8 cellular contexts compared by ENCODE assay signal in the genomic region with DNA sequence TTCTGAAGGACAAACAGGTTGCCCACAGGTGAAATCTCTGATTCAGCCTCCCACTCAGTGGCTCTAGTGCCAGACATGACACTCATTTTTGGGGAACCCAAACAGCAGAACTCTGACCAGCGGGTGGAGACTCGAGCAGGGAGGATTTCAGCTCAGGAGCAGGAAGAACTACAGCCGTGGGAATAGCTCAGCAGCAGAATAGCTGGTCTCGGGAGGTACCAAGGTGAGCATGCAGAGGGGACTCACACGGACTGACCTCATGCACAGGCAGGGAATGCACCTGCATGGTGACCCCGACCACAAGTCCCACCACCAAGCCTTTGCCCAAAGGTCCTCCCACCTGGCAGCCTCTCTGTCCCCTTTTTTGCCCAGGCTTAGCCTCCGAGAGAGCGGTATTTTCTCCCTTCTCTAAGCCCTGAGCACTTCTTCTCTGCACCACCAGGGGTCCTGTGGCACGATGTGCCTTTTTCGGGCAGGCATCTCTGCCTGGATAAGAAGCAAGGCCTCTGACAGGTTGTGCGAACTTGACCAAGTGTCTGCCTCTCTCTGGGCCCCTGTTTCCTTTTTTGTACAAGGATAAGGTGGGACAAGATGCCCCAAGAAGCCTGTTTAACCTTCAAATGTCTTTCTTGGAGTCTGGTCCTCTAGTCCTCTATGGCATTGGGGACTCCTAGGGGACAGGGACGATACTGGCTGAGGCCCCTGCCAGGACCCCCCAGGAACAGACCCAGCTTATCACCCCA. TPM values are rescaled to one million over a fixed set of nuclear protein-coding genes. Genes with fewer than 3 reads are reported as not detected.
DNase-seq lines count a peak whose midpoint lies in the region; ATAC-seq, FAIRE-seq and TF ChIP-seq lines count a peak whose summit lies in the region.

No MANE protein-coding gene starts in this region.

- TF ChIP-seq CTCF in AG04450 (IDR thresholded peaks at IDR 0.05; ENCODE audit: low read depth, low read length) (peak; percentile 90), osteoblast (IDR thresholded peaks at IDR 0.05; ENCODE audit: extremely low read depth, low read depth, low read length) (peak; percentile 91)

- H3K9me3 ChIP-seq in AG04450 (ENCODE audit: control insufficient read depth, insufficient read depth, low read length) (no peaks in the 10 kb centered on the region), osteoblast (ENCODE audit: low read depth, low read length) (no peaks in the 10 kb centered on the region)

- no peaks in the 10 kb centered on the region for H3K36me3 ChIP-seq in osteoblast (ENCODE audit: insufficient read depth, low read length)

- DNase-seq in AG04450 (ENCODE audit: low read depth, low spot score) (no peak), GM19239 (ENCODE audit: insufficient read length, low spot score) (peak; percentile 69), NOMO-1 treated with DMSO at 0.1 percent for 48 hours (lab: John Stamatoyannopoulos, UW; ENCODE audit: unreplicated experiment) (peak; percentile 46), osteoblast (ENCODE audit: insufficient read length, low spot score, missing footprints) (peak; percentile 95), cerebellar nuclear complex (lab: John Stamatoyannopoulos, UW) (no peak)
- peak; percentile 80 for DNase-seq in activated CD8-positive, alpha-beta memory T cell treated with anti-CD3 and anti-CD28 coated beads, Interleukin-2, amount 50 U/mL, for 48 hours

- H3K27ac ChIP-seq in AG04450 (ENCODE audit: low read depth, low read length) = no peak overlapping the region
- H3K27ac ChIP-seq in osteoblast (ENCODE audit: low read depth, low read length) = no peak overlapping the region

- H3K79me2 ChIP-seq in osteoblast (ENCODE audit: insufficient read depth, low read length) = no peaks in the 10 kb centered on the region

- ATAC-seq in esophagus mucosa = peak; percentile 64
- no peak for ATAC-seq in HG02571 (IDR thresholded peaks at IDR 0.05; ENCODE audit: unreplicated experiment)

- H3K4me3 ChIP-seq in AG04450 (ENCODE audit: low read depth, low read length) (no peak overlapping the region), osteoblast (ENCODE audit: insufficient read depth, low read length) (no peak overlapping the region)

- peak; percentile 97 for FAIRE-seq in GM19239 (lab: Jason Lieb, UNC)

- no peaks in the 10 kb centered on the region for H3K4me1 ChIP-seq in osteoblast (ENCODE audit: insufficient read depth, low read length)

- H4K20me1 ChIP-seq in osteoblast (ENCODE audit: insufficient read depth, low read length) = no peaks in the 10 kb centered on the region

- H2AFZ ChIP-seq in osteoblast (ENCODE audit: low read length) = peak overlapping the region; percentile 14

- POLR2A ChIA-PET in AG04450 (lab: Yijun Ruan, JAX) = no interaction called here

- peaks cover 11% of the 10 kb centered on the region for H3K27me3 ChIP-seq in AG04450 (ENCODE audit: control insufficient read depth, insufficient read depth, low read length)
- no peaks in the 10 kb centered on the region for H3K27me3 ChIP-seq in osteoblast (ENCODE audit: insufficient read depth, low read length)

- peak overlapping the region; percentile 44 for H3K4me2 ChIP-seq in osteoblast (ENCODE audit: insufficient read depth, low read length)

- CTCF ChIA-PET in AG04450 (lab: Charles Lee) = interaction anchor here (0.5 to 1.8 kb wide), 3 partner anchors 19 to 61 kb away, joined by 3 to 11 read pairs (median 4); no protein-coding TSS in a partner anchor

RNA-seq across cellular contexts. Expression of a gene that starts 8.8 kb away (rescaled TPM):
- not detected in 2 replicates for polyA plus RNA-seq in AG04450 (2011; rRNA removed)
- polyA minus RNA-seq in AG04450 (2011; rRNA and poly(A)+ RNA removed) = not detected in 2 replicates
- total RNA-seq in esophagus mucosa (1.3 TPM), osteoblast (0.29 and 0.36 TPM in 2 replicates)

RNA-seq across cellular contexts. Expression of a gene that starts 28.2 kb away (rescaled TPM):
- 26.8 and 29.6 TPM in 2 replicates for polyA plus RNA-seq in AG04450 (2011; rRNA removed)
- 6.4 and 9.5 TPM in 2 replicates for polyA minus RNA-seq in AG04450 (2011; rRNA and poly(A)+ RNA removed)
- 20.5 TPM for total RNA-seq in esophagus mucosa
- 101 and 497 TPM in 2 replicates for total RNA-seq in osteoblast

RNA-seq across cellular contexts. Expression of a gene that starts 39.9 kb away (rescaled TPM):
- polyA plus RNA-seq in AG04450 (2011; rRNA removed) = 2.8 and 3.0 TPM in 2 replicates
- polyA minus RNA-seq in AG04450 (2011; rRNA and poly(A)+ RNA removed) = 3.7 and 5.3 TPM in 2 replicates
- total RNA-seq in esophagus mucosa = 51.7 TPM
- 11.2 and 13.3 TPM in 2 replicates for total RNA-seq in osteoblast

Comparison
In these comparisons a context has a peak if more than half of its experiments do, and no peak if none do; other contexts are left out.
1. DNase-seq: peak in GM19239 (single experiment), NOMO-1 treated with DMSO at 0.1 percent for 48 hours (single experiment), activated CD8-positive, alpha-beta memory T cell treated with anti-CD3 and anti-CD28 coated beads, Interleukin-2, amount 50 U/mL, for 48 hours (single experiment) and osteoblast (single experiment); none in AG04450 (single experiment) and cerebellar nuclear complex (0 of 2).